In genomic region chr5:6220346-6221088, GRCh38 we compare ENCODE assay signal across 1 cellular context.
TF ChIP-seq lines count a peak whose summit lies in the region.

No MANE protein-coding gene starts in this region.

TF ChIP-seq in HepG2, 621 proteins besides CTCF, POLR2A, EP300 and RAD21 (continued from another document and continues in another):
- TF ChIP-seq ZBTB40 (IDR thresholded peaks at IDR 0.05) (no peak), ZBTB40 (CRISPR knock-in tag; IDR thresholded peaks at IDR 0.05) (peak; percentile 75; the same call in 1 of the 2 replicates), HNRNPK (IDR thresholded peaks at IDR 0.05; ENCODE audit: low read depth, low read length, poor library complexity, severe bottlenecking) (no peak), SSRP1 (CRISPR knock-in tag; IDR thresholded peaks at IDR 0.05) (no peak), IKZF5 (CRISPR knock-in tag; IDR thresholded peaks at IDR 0.05) (no peak), AKAP8 (CRISPR knock-in tag; IDR thresholded peaks at IDR 0.05) (no peak), CEBPZ (IDR thresholded peaks at IDR 0.05; ENCODE audit: low read length) (no peak), IRF2 (CRISPR knock-in tag; IDR thresholded peaks at IDR 0.05) (peak; percentile 42; the same call in 1 of the 2 replicates), MED1 (CRISPR knock-in tag; IDR thresholded peaks at IDR 0.05) (0 out of 2 replicates have a peak, but pooled peaks have one; percentile 33), CENPT (CRISPR knock-in tag; IDR thresholded peaks at IDR 0.05; ENCODE audit: low read depth) (no peak), RXRB (CRISPR knock-in tag; IDR thresholded peaks at IDR 0.05; ENCODE audit: borderline replicate concordance) (no peak), ZNF782 (CRISPR knock-in tag; IDR thresholded peaks at IDR 0.05; ENCODE audit: borderline replicate concordance) (no peak), ESRRA (CRISPR knock-in tag; IDR thresholded peaks at IDR 0.05; ENCODE audit: low read depth) (no peak), ZFP36L1 (CRISPR knock-in tag; IDR thresholded peaks at IDR 0.05) (no peak), ZNF501 (CRISPR knock-in tag; IDR thresholded peaks at IDR 0.05) (0 out of 2 replicates have a peak, but pooled peaks have one; percentile 44), KLF16 (CRISPR knock-in tag; IDR thresholded peaks at IDR 0.05) (peak in 1 of 2 experiments; percentile 41; a peak in 1 of 4 replicates), SOX5 (CRISPR knock-in tag; IDR thresholded peaks at IDR 0.05; ENCODE audit: borderline replicate concordance) (no peak; the same call in 1 of the 2 replicates), NPAS2 (CRISPR knock-in tag; IDR thresholded peaks at IDR 0.05; ENCODE audit: borderline replicate concordance) (no peak), SIN3B (IDR thresholded peaks at IDR 0.05; ENCODE audit: low read length) (no peak), PHF21A (CRISPR knock-in tag; IDR thresholded peaks at IDR 0.05) (no peak), HNRNPUL1 (IDR thresholded peaks at IDR 0.05; ENCODE audit: low read depth, low read length) (no peak), HNF4A (CRISPR knock-in tag; IDR thresholded peaks at IDR 0.05) (peak; percentile 97), ZFY (CRISPR knock-in tag; IDR thresholded peaks at IDR 0.05) (peak; percentile 78), RELA (CRISPR knock-in tag; IDR thresholded peaks at IDR 0.05) (no peak), STAG1 (CRISPR knock-in tag; IDR thresholded peaks at IDR 0.05) (no peak), ZFP91 (CRISPR knock-in tag; IDR thresholded peaks at IDR 0.05; ENCODE audit: borderline replicate concordance) (peak; percentile 61; the same call in 1 of the 2 replicates), ZMYM3 (CRISPR knock-in tag; IDR thresholded peaks at IDR 0.05) (peak; percentile 61; the same call in 1 of the 2 replicates), CCDC6 (CRISPR knock-in tag; IDR thresholded peaks at IDR 0.05) (no peak), HES4 (CRISPR knock-in tag; IDR thresholded peaks at IDR 0.05; ENCODE audit: borderline replicate concordance) (no peak), THYN1 (CRISPR knock-in tag; IDR thresholded peaks at IDR 0.05; ENCODE audit: borderline replicate concordance, low read depth) (no peak), ZBTB1 (CRISPR knock-in tag; IDR thresholded peaks at IDR 0.05; ENCODE audit: borderline replicate concordance) (no peak), CBX2 (IDR thresholded peaks at IDR 0.05; ENCODE audit: low read depth, low read length) (no peak), CBX2 (CRISPR knock-in tag; IDR thresholded peaks at IDR 0.05; ENCODE audit: low read depth) (no peak), ZBTB38 (CRISPR knock-in tag; IDR thresholded peaks at IDR 0.05) (no peak)
- TF ChIP-seq, protein P1, sequence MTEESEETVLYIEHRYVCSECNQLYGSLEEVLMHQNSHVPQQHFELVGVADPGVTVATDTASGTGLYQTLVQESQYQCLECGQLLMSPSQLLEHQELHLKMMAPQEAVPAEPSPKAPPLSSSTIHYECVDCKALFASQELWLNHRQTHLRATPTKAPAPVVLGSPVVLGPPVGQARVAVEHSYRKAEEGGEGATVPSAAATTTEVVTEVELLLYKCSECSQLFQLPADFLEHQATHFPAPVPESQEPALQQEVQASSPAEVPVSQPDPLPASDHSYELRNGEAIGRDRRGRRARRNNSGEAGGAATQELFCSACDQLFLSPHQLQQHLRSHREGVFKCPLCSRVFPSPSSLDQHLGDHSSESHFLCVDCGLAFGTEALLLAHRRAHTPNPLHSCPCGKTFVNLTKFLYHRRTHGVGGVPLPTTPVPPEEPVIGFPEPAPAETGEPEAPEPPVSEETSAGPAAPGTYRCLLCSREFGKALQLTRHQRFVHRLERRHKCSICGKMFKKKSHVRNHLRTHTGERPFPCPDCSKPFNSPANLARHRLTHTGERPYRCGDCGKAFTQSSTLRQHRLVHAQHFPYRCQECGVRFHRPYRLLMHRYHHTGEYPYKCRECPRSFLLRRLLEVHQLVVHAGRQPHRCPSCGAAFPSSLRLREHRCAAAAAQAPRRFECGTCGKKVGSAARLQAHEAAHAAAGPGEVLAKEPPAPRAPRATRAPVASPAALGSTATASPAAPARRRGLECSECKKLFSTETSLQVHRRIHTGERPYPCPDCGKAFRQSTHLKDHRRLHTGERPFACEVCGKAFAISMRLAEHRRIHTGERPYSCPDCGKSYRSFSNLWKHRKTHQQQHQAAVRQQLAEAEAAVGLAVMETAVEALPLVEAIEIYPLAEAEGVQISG (CRISPR knock-in tag; IDR thresholded peaks at IDR 0.05), result peak; percentile 32; the same call in 1 of the 2 replicates
- TF ChIP-seq, protein P2, sequence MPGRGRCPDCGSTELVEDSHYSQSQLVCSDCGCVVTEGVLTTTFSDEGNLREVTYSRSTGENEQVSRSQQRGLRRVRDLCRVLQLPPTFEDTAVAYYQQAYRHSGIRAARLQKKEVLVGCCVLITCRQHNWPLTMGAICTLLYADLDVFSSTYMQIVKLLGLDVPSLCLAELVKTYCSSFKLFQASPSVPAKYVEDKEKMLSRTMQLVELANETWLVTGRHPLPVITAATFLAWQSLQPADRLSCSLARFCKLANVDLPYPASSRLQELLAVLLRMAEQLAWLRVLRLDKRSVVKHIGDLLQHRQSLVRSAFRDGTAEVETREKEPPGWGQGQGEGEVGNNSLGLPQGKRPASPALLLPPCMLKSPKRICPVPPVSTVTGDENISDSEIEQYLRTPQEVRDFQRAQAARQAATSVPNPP (CRISPR knock-in tag; IDR thresholded peaks at IDR 0.05), result no peak
- TF ChIP-seq, protein P3, sequence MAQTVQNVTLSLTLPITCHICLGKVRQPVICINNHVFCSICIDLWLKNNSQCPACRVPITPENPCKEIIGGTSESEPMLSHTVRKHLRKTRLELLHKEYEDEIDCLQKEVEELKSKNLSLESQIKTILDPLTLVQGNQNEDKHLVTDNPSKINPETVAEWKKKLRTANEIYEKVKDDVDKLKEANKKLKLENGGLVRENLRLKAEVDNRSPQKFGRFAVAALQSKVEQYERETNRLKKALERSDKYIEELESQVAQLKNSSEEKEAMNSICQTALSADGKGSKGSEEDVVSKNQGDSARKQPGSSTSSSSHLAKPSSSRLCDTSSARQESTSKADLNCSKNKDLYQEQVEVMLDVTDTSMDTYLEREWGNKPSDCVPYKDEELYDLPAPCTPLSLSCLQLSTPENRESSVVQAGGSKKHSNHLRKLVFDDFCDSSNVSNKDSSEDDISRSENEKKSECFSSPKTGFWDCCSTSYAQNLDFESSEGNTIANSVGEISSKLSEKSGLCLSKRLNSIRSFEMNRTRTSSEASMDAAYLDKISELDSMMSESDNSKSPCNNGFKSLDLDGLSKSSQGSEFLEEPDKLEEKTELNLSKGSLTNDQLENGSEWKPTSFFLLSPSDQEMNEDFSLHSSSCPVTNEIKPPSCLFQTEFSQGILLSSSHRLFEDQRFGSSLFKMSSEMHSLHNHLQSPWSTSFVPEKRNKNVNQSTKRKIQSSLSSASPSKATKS (CRISPR knock-in tag; IDR thresholded peaks at IDR 0.05), result no peak
